ENCODE assay signal across 11 cellular contexts in the genomic region with DNA sequence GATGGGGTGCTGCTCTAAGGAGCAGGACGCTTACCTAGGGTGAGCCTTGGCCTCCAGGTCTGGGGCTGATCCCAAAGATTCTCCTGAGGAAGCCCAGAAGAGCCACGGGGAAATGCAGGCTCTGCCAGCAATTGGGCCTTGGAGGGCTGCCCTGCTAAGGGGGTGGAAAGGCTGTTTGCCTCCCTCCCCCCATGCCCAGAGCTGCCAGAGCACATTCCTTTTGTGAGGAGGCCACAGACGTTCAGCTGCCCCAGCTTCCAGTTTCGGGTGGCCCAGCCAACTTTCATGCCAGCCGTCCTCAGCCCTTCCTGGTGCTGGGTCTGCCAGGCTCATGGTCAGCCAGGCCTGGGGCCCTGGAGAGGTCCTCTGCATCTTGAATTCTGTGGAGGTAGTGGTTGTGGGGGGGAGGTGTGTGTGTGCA. TPM values are rescaled to one million over a fixed set of nuclear protein-coding genes. Genes with fewer than 3 reads are reported as not detected.
DNase-seq lines count a peak whose midpoint lies in the region; ATAC-seq and TF ChIP-seq lines count a peak whose summit lies in the region.
"Had no signal": no experiment of that assay in that cellular context is flagged by ENCODE, and none has a peak within 500 bp of the region (broad histone marks: within the 10 kb centered on the region; RNA-seq: fewer than 3 reads in every experiment).

No MANE protein-coding gene starts in this region.

- H3K9me3 ChIP-seq in GM23248 (ENCODE audit: low read depth) (no peaks in the 10 kb centered on the region), heart left ventricle (no peaks in the 10 kb centered on the region), prostate gland (no peaks in the 10 kb centered on the region), OCI-LY7 (ENCODE audit: low read length) (no peaks in the 10 kb centered on the region)

- H3K4me3 ChIP-seq in GM23248 (no peak overlapping the region), heart left ventricle (no peak overlapping the region), prostate gland (no peak overlapping the region), OCI-LY7 (ENCODE audit: low read depth, low read length, poor library complexity, severe bottlenecking) (no peak overlapping the region)
- H3K4me3 ChIP-seq: SK-N-MC, smooth muscle cell had no signal

- H4K20me1 ChIP-seq in GM23248 (ENCODE audit: insufficient read depth) (no peaks in the 10 kb centered on the region), OCI-LY7 (ENCODE audit: insufficient read depth, low read length) (no peaks in the 10 kb centered on the region; the same call in 1 of the 2 replicates)

- no peaks in the 10 kb centered on the region for H3K27me3 ChIP-seq in GM23248 (replicated peaks; ENCODE audit: insufficient read depth)
- peaks cover 0 to 29% (median 5%) of the 10 kb centered on the region in 9 donors for H3K27me3 ChIP-seq in heart left ventricle
- H3K27me3 ChIP-seq in prostate gland (replicated peaks; ENCODE audit: insufficient read depth), result no peaks in the 10 kb centered on the region

- TF ChIP-seq CTCF in heart left ventricle (IDR thresholded peaks at IDR 0.05), result no peak
- no peak for TF ChIP-seq CTCF in prostate gland (IDR thresholded peaks at IDR 0.05)
- TF ChIP-seq CTCF in OCI-LY7 (conservative IDR thresholded peaks at IDR 0.05; ENCODE audit: low read length), result no peak

- in situ Hi-C loops in GM23248 (cut with MboI), result no loop called here

- peak; percentile 42 for ATAC-seq in SK-N-SH treated with all-trans-retinoic acid at 6 μM for 48 hours
- peak; percentile 55 to 86 (median 69) for ATAC-seq in heart left ventricle
- no peak for ATAC-seq in GM18498 (IDR thresholded peaks at IDR 0.05; ENCODE audit: unreplicated experiment)
- ATAC-seq in GM18870 (IDR thresholded peaks at IDR 0.05; ENCODE audit: unreplicated experiment), result no peak

- H3K79me2 ChIP-seq in GM23248 (ENCODE audit: insufficient read depth) (no peaks in the 10 kb centered on the region), OCI-LY7 (ENCODE audit: insufficient read depth, low read depth, low read length) (no peaks in the 10 kb centered on the region)

- DNase-seq in GM23248, result peak; percentile 36
- peak in 3 of 5 donors; percentile 60 to 80 (median 63) for DNase-seq in heart left ventricle
- DNase-seq in prostate gland (ENCODE audit: low spot score), result peak; percentile 85
- no peak for DNase-seq in NCI-H510A (lab: John Stamatoyannopoulos, UW)
- no peak for DNase-seq in OCI-LY7 (ENCODE audit: low spot score)

- H3K27ac ChIP-seq in GM23248 (no peak overlapping the region), heart left ventricle (peak overlapping the region in 1 of 12 donors; percentile 40), prostate gland (peak overlapping the region; percentile 71 to 87), OCI-LY7 (ENCODE audit: low read depth, low read length, poor library complexity, severe bottlenecking) (no peak overlapping the region)
- H3K27ac ChIP-seq: SK-N-MC had no signal

- 58 to 59% methylated on average over 5 of the region's 5 CpGs for WGBS in GM23248 (ENCODE audit: low coverage in 1 of 2, low lambda C conversion rate in 2 of 2, missing lambda C conversion rate in 2 of 2), 2 experiments
- 45 to 53% (median 47%) methylated on average over 2 to 5 of the region's 5 CpGs for WGBS in heart left ventricle, 4 donors
- WGBS in prostate gland, result 29% methylated on average over 5 of the region's 5 CpGs

- TF ChIP-seq POLR2A in heart left ventricle (IDR thresholded peaks at IDR 0.05), result no peak
- TF ChIP-seq POLR2A in prostate gland (IDR thresholded peaks at IDR 0.05), result no peak

- no peak overlapping the region for H3K9ac ChIP-seq in GM23248

- no peaks in the 10 kb centered on the region for H3F3A ChIP-seq in GM23248 (ENCODE audit: insufficient read depth)

- BruUV-seq in OCI-LY7 (replicated peaks; lab: Mats Ljungman, UMichigan), result no TSS peak

- no peak overlapping the region for H3K4me2 ChIP-seq in GM23248 (ENCODE audit: unreplicated experiment)
- H3K4me2 ChIP-seq in OCI-LY7 (ENCODE audit: low read length), result no peak overlapping the region
- H3K4me2 ChIP-seq: smooth muscle cell had no signal

- POLR2A ChIA-PET in OCI-LY7 (lab: Charles Lee), result interaction anchor here (0.6 kb wide), 1 partner anchor 70 kb away, joined by 3 read pairs; no protein-coding TSS in a partner anchor

- H3K9me2 ChIP-seq in GM23248 (ENCODE audit: insufficient read depth), result no peaks in the 10 kb centered on the region
- no peaks in the 10 kb centered on the region for H3K9me2 ChIP-seq in OCI-LY7 (ENCODE audit: insufficient read depth, low read length)

- H2AFZ ChIP-seq in GM23248, result no peak overlapping the region
- no peak overlapping the region for H2AFZ ChIP-seq in OCI-LY7 (ENCODE audit: low read length)

- intact Hi-C loops in heart left ventricle (cut with DNase I), result no loop called here
- intact Hi-C loops in prostate gland (cut with DNase I), result no loop called here
- intact Hi-C loops in OCI-LY7 (cut with micrococcal nuclease; ENCODE audit: unreplicated experiment), result no loop called here

- H3K36me3 ChIP-seq in GM23248 (ENCODE audit: low read depth) (no peaks in the 10 kb centered on the region), heart left ventricle (no peaks in the 10 kb centered on the region), prostate gland (no peaks in the 10 kb centered on the region), OCI-LY7 (ENCODE audit: insufficient read depth, low read length) (no peaks in the 10 kb centered on the region)

- peaks cover 18% of the 10 kb centered on the region for H3K4me1 ChIP-seq in GM23248 (ENCODE audit: insufficient read depth)
- H3K4me1 ChIP-seq in heart left ventricle, result peaks cover 0 to 26% (median 9%) of the 10 kb centered on the region in 12 donors
- H3K4me1 ChIP-seq in prostate gland (replicated peaks), result peaks cover 9% of the 10 kb centered on the region
- H3K4me1 ChIP-seq in OCI-LY7 (ENCODE audit: insufficient read depth, low read length, poor library complexity, severe bottlenecking), result no peaks in the 10 kb centered on the region

- CTCF ChIA-PET in OCI-LY7 (lab: Charles Lee; ENCODE audit: unreplicated experiment), result no interaction called here

TF ChIP-seq in SK-N-SH treated with all-trans-retinoic acid at 6 μM for 48 hours, 23 proteins besides CTCF, POLR2A, EP300 and RAD21:
- TF ChIP-seq ISL1 (CRISPR knock-in tag; IDR thresholded peaks at IDR 0.05) (no peak), PPARA (CRISPR knock-in tag; IDR thresholded peaks at IDR 0.05; ENCODE audit: borderline replicate concordance) (no peak), RARB (CRISPR knock-in tag; IDR thresholded peaks at IDR 0.05) (no peak), TCF4 (CRISPR knock-in tag; IDR thresholded peaks at IDR 0.05; ENCODE audit: borderline replicate concordance) (no peak)

RNA-seq across cellular contexts. Expression of a gene that starts 16.0 kb away (rescaled TPM):
- 5.7 and 11.0 TPM in 2 replicates for total RNA-seq in GM23248 (2014; rRNA removed; shearing (Covaris generic))
- polyA plus RNA-seq in GM23248 (2016; fragmentation: Nextera tagmentation; extraction: Ambion mirVana), result 14.4 and 17.4 TPM in 2 replicates
- total RNA-seq in heart left ventricle, result 10 to 100 TPM in 1 of 9 donors, 1 to 10 TPM in 4, under 1 TPM in 2, not detected in 2; 0.20 to 56.7 (median 3.6) TPM
- under 1 TPM in 1 of 2 donors, not detected in 1; 0.76 TPM for polyA plus RNA-seq in heart left ventricle
- 100 to 1,000 TPM in 1 of 2 donors, 10 to 100 TPM in 1; 53.1 to 151 TPM for total RNA-seq in prostate gland
- total RNA-seq in OCI-LY7 (2014; rRNA removed; shearing (Covaris generic)), result not detected in 2 replicates
- total RNA-seq in OCI-LY7 (2022), result 1.9 TPM in 1 of 2 replicates, not detected in the other

RNA-seq across cellular contexts. Expression of a gene that starts 25.4 kb away (rescaled TPM):
- total RNA-seq in GM23248 (2014; rRNA removed; shearing (Covaris generic)), result 0.11 TPM in 1 of 2 replicates, not detected in the other
- polyA plus RNA-seq in GM23248 (2016; fragmentation: Nextera tagmentation; extraction: Ambion mirVana), result 0.16 and 0.27 TPM in 2 replicates
- not detected for total RNA-seq in heart left ventricle
- not detected for polyA plus RNA-seq in heart left ventricle
- total RNA-seq in prostate gland, result under 1 TPM; 0.27 to 0.85 TPM
- not detected in 2 replicates for total RNA-seq in OCI-LY7 (2014; rRNA removed; shearing (Covaris generic))
- total RNA-seq in OCI-LY7 (2022), result not detected in 2 replicates
- total RNA-seq: smooth muscle cell had no signal
- polyA plus RNA-seq: smooth muscle cell had no signal

RNA-seq across cellular contexts. Expression of a gene that starts 42.3 kb away (rescaled TPM):
- 0.11 TPM in 1 of 2 replicates, not detected in the other for total RNA-seq in GM23248 (2014; rRNA removed; shearing (Covaris generic))
- polyA plus RNA-seq in GM23248 (2016; fragmentation: Nextera tagmentation; extraction: Ambion mirVana) (0.34 and 0.95 TPM in 2 replicates), heart left ventricle (not detected)
- total RNA-seq in heart left ventricle (not detected), prostate gland (1 to 10 TPM in 1 of 2 donors, not detected in 1; 1.7 TPM), OCI-LY7 (2022) (not detected in 2 replicates)
- total RNA-seq in OCI-LY7 (2014; rRNA removed; shearing (Covaris generic)), result not detected in 2 replicates
- total RNA-seq: fibroblast of lung had no signal
- polyA plus RNA-seq: fibroblast of lung had no signal

RNA-seq across cellular contexts. Expression of a gene that starts 57.2 kb away (rescaled TPM):
- total RNA-seq in GM23248 (2014; rRNA removed; shearing (Covaris generic)), result 0.38 and 0.65 TPM in 2 replicates
- polyA plus RNA-seq in GM23248 (2016; fragmentation: Nextera tagmentation; extraction: Ambion mirVana), result 1.3 TPM in 2 replicates
- total RNA-seq in heart left ventricle, result 1 to 10 TPM in 2 of 9 donors, under 1 TPM in 5, not detected in 2; 0.15 to 1.2 (median 0.24) TPM
- polyA plus RNA-seq in heart left ventricle, result under 1 TPM; 0.08 to 0.72 TPM
- total RNA-seq in prostate gland, result 1 to 10 TPM; 1.9 to 3.7 TPM
- total RNA-seq in OCI-LY7 (2014; rRNA removed; shearing (Covaris generic)), result not detected in 2 replicates
- total RNA-seq in OCI-LY7 (2022), result not detected in 2 replicates

Comparison
In these comparisons a context has a peak if more than half of its experiments do, and no peak if none do; other contexts are left out.
1. DNase-seq: peak in GM23248 (single experiment), heart left ventricle (3 of 5) and prostate gland (single experiment); none in NCI-H510A (single experiment) and OCI-LY7 (single experiment).
2. H3K27ac ChIP-seq: peak in prostate gland (2 of 2); none in GM23248 (single experiment) and OCI-LY7 (single experiment).
3. ATAC-seq: peak in SK-N-SH treated with all-trans-retinoic acid at 6 μM for 48 hours (single experiment) and heart left ventricle (4 of 4); none in GM18498 (single experiment) and GM18870 (single experiment).